1 cellular context compared by ENCODE assay signal in genomic region chr12:48351022-48351708, GRCh38.
A peak's percentile ranks its signal among the peaks of the same experiment; 100 is the strongest.
TF ChIP-seq lines count a peak whose summit lies in the region.

No MANE protein-coding gene starts in this region.

TF ChIP-seq in HepG2, 621 proteins besides CTCF, POLR2A, EP300 and RAD21 (continued from another document and continues in another):
- TF ChIP-seq REST (IDR thresholded peaks at IDR 0.05; ENCODE audit: borderline replicate concordance in 1 of 2, low read depth in 1 of 2, low read length in 2 of 2) (no peak), ZNF780A (CRISPR knock-in tag; IDR thresholded peaks at IDR 0.05) (no peak), TBP (CRISPR knock-in tag; IDR thresholded peaks at IDR 0.05) (no peak), TFAP4 (IDR thresholded peaks at IDR 0.05; ENCODE audit: borderline replicate concordance, low read depth) (no peak), BATF2 (CRISPR knock-in tag; IDR thresholded peaks at IDR 0.05) (no peak), ZNF672 (CRISPR knock-in tag; IDR thresholded peaks at IDR 0.05) (no peak), SP1 (IDR thresholded peaks at IDR 0.05) (no peak), SP1 (CRISPR knock-in tag; IDR thresholded peaks at IDR 0.05) (no peak), ZNF644 (CRISPR knock-in tag; IDR thresholded peaks at IDR 0.05; ENCODE audit: low read depth) (no peak), HMG20B (CRISPR knock-in tag; conservative IDR thresholded peaks at IDR 0.05) (0 out of 2 replicates have a peak, but pooled peaks have one; percentile 46), PBX2 (CRISPR knock-in tag; IDR thresholded peaks at IDR 0.05) (no peak), MLXIP (CRISPR knock-in tag; IDR thresholded peaks at IDR 0.05; ENCODE audit: borderline replicate concordance) (no peak), ZNF660 (CRISPR knock-in tag; IDR thresholded peaks at IDR 0.05; ENCODE audit: borderline replicate concordance, low read depth) (no peak), TOPORS (CRISPR knock-in tag; IDR thresholded peaks at IDR 0.05) (no peak; the same call in 1 of the 2 replicates), ZMYM4 (CRISPR knock-in tag; IDR thresholded peaks at IDR 0.05) (no peak), REPIN1 (CRISPR knock-in tag; IDR thresholded peaks at IDR 0.05; ENCODE audit: borderline replicate concordance, low read depth) (0 out of 2 replicates have a peak, but pooled peaks have one; percentile 13), FOXJ3 (CRISPR knock-in tag; IDR thresholded peaks at IDR 0.05; ENCODE audit: borderline replicate concordance) (no peak), ATF6 (CRISPR knock-in tag; conservative IDR thresholded peaks at IDR 0.05) (no peak), ATF1 (CRISPR knock-in tag; IDR thresholded peaks at IDR 0.05) (no peak), DBP (CRISPR knock-in tag; IDR thresholded peaks at IDR 0.05; ENCODE audit: not compliant biosample characterization) (peak; percentile 61), MLX (CRISPR knock-in tag; IDR thresholded peaks at IDR 0.05) (no peak), ZC3H4 (CRISPR knock-in tag; IDR thresholded peaks at IDR 0.05; ENCODE audit: borderline replicate concordance) (no peak), ZSCAN31 (CRISPR knock-in tag; IDR thresholded peaks at IDR 0.05; ENCODE audit: low read depth) (no peak), ISL2 (CRISPR knock-in tag; IDR thresholded peaks at IDR 0.05) (no peak), ZNF792 (CRISPR knock-in tag; IDR thresholded peaks at IDR 0.05) (no peak), ZNF740 (CRISPR knock-in tag; IDR thresholded peaks at IDR 0.05) (no peak), ATF7-NPFF (CRISPR knock-in tag; IDR thresholded peaks at IDR 0.05; ENCODE audit: low read depth) (no peak), HNRNPUL1 (IDR thresholded peaks at IDR 0.05; ENCODE audit: low read depth, low read length) (no peak), HES4 (CRISPR knock-in tag; IDR thresholded peaks at IDR 0.05; ENCODE audit: borderline replicate concordance) (no peak), ELF4 (CRISPR knock-in tag; IDR thresholded peaks at IDR 0.05; ENCODE audit: borderline replicate concordance) (peak; percentile 56; the same call in 1 of the 2 replicates), HNRNPH1 (optimal IDR thresholded peaks at IDR 0.05; ENCODE audit: low read depth, low read length) (no peak), ZNF367 (CRISPR knock-in tag; IDR thresholded peaks at IDR 0.05; ENCODE audit: borderline replicate concordance) (no peak), THAP9 (CRISPR knock-in tag; IDR thresholded peaks at IDR 0.05; ENCODE audit: borderline replicate concordance) (no peak), STAT6 (CRISPR knock-in tag; IDR thresholded peaks at IDR 0.05; ENCODE audit: borderline replicate concordance) (no peak), ZNF350 (CRISPR knock-in tag; IDR thresholded peaks at IDR 0.05; ENCODE audit: borderline replicate concordance, low read depth) (0 out of 2 replicates have a peak, but pooled peaks have one; percentile 7), IKZF4 (CRISPR knock-in tag; IDR thresholded peaks at IDR 0.05; ENCODE audit: borderline replicate concordance, low read depth, not compliant biosample characterization) (no peak), MYNN (CRISPR knock-in tag; IDR thresholded peaks at IDR 0.05; ENCODE audit: low read depth) (no peak), PHB2 (IDR thresholded peaks at IDR 0.05; ENCODE audit: partially characterized antibody) (no peak)
